8 cellular contexts compared by ENCODE assay signal in the genomic region with DNA sequence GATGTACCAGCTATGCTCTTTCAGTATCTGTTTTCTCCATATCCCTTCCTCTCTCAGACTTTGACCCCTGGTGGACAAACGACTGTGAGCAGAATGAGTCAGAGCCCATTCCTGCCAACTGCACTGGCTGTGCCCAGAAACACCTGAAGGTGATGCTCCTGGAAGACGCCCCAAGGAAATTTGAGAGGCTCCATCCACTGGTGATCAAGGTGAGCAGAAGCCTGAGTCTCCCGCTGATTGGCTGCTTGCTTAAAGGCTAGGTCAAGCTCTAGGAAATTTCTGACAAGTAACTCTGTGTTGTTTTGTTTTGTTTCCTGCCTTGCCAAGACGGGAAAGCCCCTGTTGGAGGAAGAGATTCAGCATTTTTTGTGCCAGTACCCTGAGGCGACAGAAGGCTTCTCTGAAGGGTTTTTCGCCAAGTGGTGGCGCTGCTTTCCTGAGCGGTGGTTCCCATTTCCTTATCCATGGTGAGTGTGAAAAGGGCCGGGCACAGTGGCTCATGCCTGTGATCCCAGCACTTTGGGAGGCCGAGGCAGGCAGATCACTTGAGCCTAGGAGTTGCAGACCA. TPM values are rescaled to one million over a fixed set of nuclear protein-coding genes. Genes with fewer than 3 reads are reported as not detected.
DNase-seq lines count a peak whose midpoint lies in the region; TF ChIP-seq lines count a peak whose summit lies in the region.

No MANE protein-coding gene starts in this region.

- peaks cover 5% of the 10 kb centered on the region; the same call in 1 of the 2 replicates for H4K20me1 ChIP-seq in MM.1S (ENCODE audit: insufficient read depth, low read length)
- no peaks in the 10 kb centered on the region for H4K20me1 ChIP-seq in Karpas-422 (ENCODE audit: insufficient read depth, low read depth, low read length)

- H3K9me2 ChIP-seq in MM.1S (replicated peaks; ENCODE audit: insufficient read depth, low read length) = no peaks in the 10 kb centered on the region
- H3K9me2 ChIP-seq in Karpas-422 (replicated peaks; ENCODE audit: insufficient read depth, low read length) = no peaks in the 10 kb centered on the region

- no peaks in the 10 kb centered on the region for H3K4me1 Mint-ChIP-seq in brain

- H3F3A ChIP-seq in MM.1S (ENCODE audit: insufficient read depth, low read length) = peaks cover 15% of the 10 kb centered on the region

- H3K27ac ChIP-seq in mesenchymal stem cell (ENCODE audit: low read length, poor library complexity, severe bottlenecking) = no peak overlapping the region
- H3K27ac ChIP-seq in MM.1S (ENCODE audit: low read length) = no peak overlapping the region
- no peak overlapping the region for H3K27ac ChIP-seq in Karpas-422 (ENCODE audit: low read length)

- H3K27ac Mint-ChIP-seq in brain = peak overlapping the region in 3 of 5 experiments; percentile 41 to 70 (median 46)

- no peaks in the 10 kb centered on the region for H3K27me3 Mint-ChIP-seq in brain

- H3K4me1 ChIP-seq in mesenchymal stem cell (ENCODE audit: control insufficient read depth, insufficient read depth, low read depth, low read length) (peaks cover 11% of the 10 kb centered on the region), MM.1S (ENCODE audit: low read length) (peaks cover 22% of the 10 kb centered on the region), Karpas-422 (ENCODE audit: low read length) (no peaks in the 10 kb centered on the region)

- H3K14ac ChIP-seq in mesenchymal stem cell (ENCODE audit: low read length in 2 of 2) = no peak overlapping the region

- no peak overlapping the region for H2BK5ac ChIP-seq in mesenchymal stem cell (ENCODE audit: low read depth, low read length, poor library complexity, severe bottlenecking)

- H3K4me3 ChIP-seq in mesenchymal stem cell (ENCODE audit: insufficient read depth in 1 of 2, low read depth in 1 of 2, low read length in 2 of 2) (no peak overlapping the region), MM.1S (ENCODE audit: low read length) (no peak overlapping the region), Karpas-422 (ENCODE audit: low read length) (no peak overlapping the region)

- TF ChIP-seq CTCF in brain (conservative IDR thresholded peaks at IDR 0.05) (no peak), MM.1S (IDR thresholded peaks at IDR 0.05; ENCODE audit: low read length) (no peak)

- peaks cover 2% of the 10 kb centered on the region for H3K79me1 ChIP-seq in mesenchymal stem cell (replicated peaks; ENCODE audit: low read length, poor library complexity, severe bottlenecking)

- H3K4ac ChIP-seq in mesenchymal stem cell (ENCODE audit: low read depth in 1 of 2, low read length in 2 of 2) = no peak overlapping the region

- H3K9ac ChIP-seq in mesenchymal stem cell (ENCODE audit: low read length) (no peak overlapping the region), MM.1S (ENCODE audit: low read length) (no peak overlapping the region), Karpas-422 (ENCODE audit: low read length) (no peak overlapping the region)

- WGBS in mesenchymal stem cell = 61% methylated on average over 8 of the region's 10 CpGs

- H3K23ac ChIP-seq in mesenchymal stem cell (ENCODE audit: low read length in 2 of 2) = no peak overlapping the region

- H3K27me3 ChIP-seq in mesenchymal stem cell (ENCODE audit: control insufficient read depth in 1 of 2, insufficient read depth in 1 of 2, low read length in 2 of 2) (no peaks in the 10 kb centered on the region), MM.1S (replicated peaks; ENCODE audit: insufficient read depth, low read length) (no peaks in the 10 kb centered on the region), Karpas-422 (ENCODE audit: low read length) (no peaks in the 10 kb centered on the region)

- H3K4me3 Mint-ChIP-seq in brain = no peak overlapping the region

- H3K9me3 ChIP-seq in mesenchymal stem cell (ENCODE audit: control insufficient read depth, low read length) (no peaks in the 10 kb centered on the region), MM.1S (replicated peaks; ENCODE audit: insufficient read depth, low read length) (no peaks in the 10 kb centered on the region), Karpas-422 (ENCODE audit: low read length) (no peaks in the 10 kb centered on the region)

- H3K9me3 Mint-ChIP-seq in brain = no peaks in the 10 kb centered on the region

- H4K8ac ChIP-seq in mesenchymal stem cell (ENCODE audit: low read length) = no peak overlapping the region

- no peak overlapping the region for H2BK120ac ChIP-seq in mesenchymal stem cell (ENCODE audit: low read depth, low read length)

- H2BK15ac ChIP-seq in mesenchymal stem cell (ENCODE audit: low read depth, poor library complexity, severe bottlenecking) = no peak overlapping the region

- no peak overlapping the region for H2BK12ac ChIP-seq in mesenchymal stem cell (ENCODE audit: low read length in 2 of 2)

- H3K36me3 Mint-ChIP-seq in brain = peaks cover 35% of the 10 kb centered on the region

- DNase-seq in COLO829 (ENCODE audit: low spot score) = peak; percentile 34
- peak; percentile 60 for DNase-seq in NCI-H2196 treated with DMSO at 0.1 percent for 48 hours (lab: John Stamatoyannopoulos, UW; ENCODE audit: unreplicated experiment)
- DNase-seq in mesenchymal stem cell = peak; percentile 59
- no peak for DNase-seq in MM.1S
- DNase-seq in hippocampal formation (lab: John Stamatoyannopoulos, UW) = no peak
- DNase-seq in Karpas-422 = no peak
- no peak for DNase-seq in activated CD4-positive, CD25-positive, alpha-beta regulatory T cell treated with anti-CD3 and anti-CD28 coated beads, Interleukin-2, amount 50 U/mL, for 72 hours

- H4K91ac ChIP-seq in mesenchymal stem cell (ENCODE audit: low read length) = no peak overlapping the region

- no peak overlapping the region for H2AFZ ChIP-seq in mesenchymal stem cell (ENCODE audit: low read depth, low read length)
- no peak overlapping the region for H2AFZ ChIP-seq in MM.1S (ENCODE audit: low read length)
- H2AFZ ChIP-seq in Karpas-422 (ENCODE audit: low read length) = no peak overlapping the region

- H3K4me2 ChIP-seq in mesenchymal stem cell (ENCODE audit: low read length, poor library complexity, severe bottlenecking) (no peak overlapping the region), MM.1S (ENCODE audit: low read depth, low read length) (no peak overlapping the region), Karpas-422 (ENCODE audit: low read depth, low read length, poor library complexity, severe bottlenecking) (no peak overlapping the region)

- H2AK5ac ChIP-seq in mesenchymal stem cell (ENCODE audit: low read length, severe bottlenecking) = peak overlapping the region; percentile 21

- H3K36me3 ChIP-seq in mesenchymal stem cell (ENCODE audit: control insufficient read depth in 1 of 2, insufficient read depth in 2 of 2, low read depth in 1 of 2, low read length in 2 of 2) = peaks cover 30 to 67% of the 10 kb centered on the region in 2 experiments
- no peaks in the 10 kb centered on the region; the same call in 1 of the 2 replicates for H3K36me3 ChIP-seq in MM.1S (replicated peaks; ENCODE audit: insufficient read depth, low read length)
- peaks cover 11% of the 10 kb centered on the region; the same call in 1 of the 2 replicates for H3K36me3 ChIP-seq in Karpas-422 (ENCODE audit: insufficient read depth, low read length)

- H3K18ac ChIP-seq in mesenchymal stem cell (ENCODE audit: low read depth in 1 of 2, low read length in 2 of 2) = no peak overlapping the region

- no peaks in the 10 kb centered on the region for H3K79me2 ChIP-seq in MM.1S (ENCODE audit: low read length)
- no peaks in the 10 kb centered on the region for H3K79me2 ChIP-seq in Karpas-422 (ENCODE audit: low read length)

RNA-seq across cellular contexts. Expression of a gene that starts 28.6 kb away (rescaled TPM):
- polyA plus RNA-seq in brain (ENCODE audit: insufficient read depth, low read depth, low replicate concordance) = 72.4 TPM
- 42.2 TPM for polyA plus RNA-seq in mesenchymal stem cell (2013, experiment 1 of 2)
- polyA plus RNA-seq in mesenchymal stem cell (2013, experiment 2 of 2) = 44.0 TPM
- total RNA-seq in Karpas-422 (2014; rRNA removed; shearing (Covaris generic); ENCODE audit: low replicate concordance) = 42.9 and 53.1 TPM in 2 replicates

RNA-seq across cellular contexts. Expression of a gene that starts 39.7 kb away (rescaled TPM):
- 36.9 TPM for polyA plus RNA-seq in brain (ENCODE audit: insufficient read depth, low read depth, low replicate concordance)
- polyA plus RNA-seq in mesenchymal stem cell (2013, experiment 1 of 2) = 33.0 TPM
- polyA plus RNA-seq in mesenchymal stem cell (2013, experiment 2 of 2) = 34.8 TPM
- 17.2 and 37.3 TPM in 2 replicates for total RNA-seq in Karpas-422 (2014; rRNA removed; shearing (Covaris generic); ENCODE audit: low replicate concordance)

RNA-seq across cellular contexts. Expression of a gene that starts 40.2 kb away (rescaled TPM):
- polyA plus RNA-seq in brain (ENCODE audit: insufficient read depth, low read depth, low replicate concordance) = 9.0 TPM
- polyA plus RNA-seq in mesenchymal stem cell (2013, experiment 1 of 2) = not detected
- not detected for polyA plus RNA-seq in mesenchymal stem cell (2013, experiment 2 of 2)
- 0.07 TPM in 1 of 2 replicates, not detected in the other for total RNA-seq in Karpas-422 (2014; rRNA removed; shearing (Covaris generic); ENCODE audit: low replicate concordance)

Comparison
In these comparisons a context has a peak if more than half of its experiments do, and no peak if none do; other contexts are left out.
1. DNase-seq: peak in COLO829 (single experiment), NCI-H2196 treated with DMSO at 0.1 percent for 48 hours (single experiment) and mesenchymal stem cell (single experiment); none in MM.1S (single experiment), hippocampal formation (0 of 2), Karpas-422 (single experiment) and activated CD4-positive, CD25-positive, alpha-beta regulatory T cell treated with anti-CD3 and anti-CD28 coated beads, Interleukin-2, amount 50 U/mL, for 72 hours (single experiment).